8 cellular contexts compared by ENCODE assay signal in genomic region chr19:10228925-10229324, GRCh38. TPM values are rescaled to one million over a fixed set of nuclear protein-coding genes. Genes with fewer than 3 reads are reported as not detected.
DNase-seq lines count a peak whose midpoint lies in the region; ATAC-seq, FAIRE-seq and TF ChIP-seq lines count a peak whose summit lies in the region.

No MANE protein-coding gene starts in this region.

- H3K4me1 ChIP-seq in BLaER1, result peaks cover 78% of the 10 kb centered on the region
- peaks cover 7 to 9% of the 10 kb centered on the region in 2 donors for H3K4me1 ChIP-seq in breast epithelium
- H3K4me1 ChIP-seq in mucosa of descending colon (ENCODE audit: low read depth), result peaks cover 8% of the 10 kb centered on the region

- peak overlapping the region; percentile 94 for H3K4me2 ChIP-seq in BLaER1

- H4K20me1 ChIP-seq in BLaER1, result peaks cover 64% of the 10 kb centered on the region

- H3K27ac ChIP-seq in BLaER1 (peak overlapping the region; percentile 68), breast epithelium (peak overlapping the region; percentile 92 to 96)

- TF ChIP-seq POLR2A in GM12891 (IDR thresholded peaks at IDR 0.05; ENCODE audit: low read depth, low read length), result no peak
- no peak for TF ChIP-seq POLR2A in breast epithelium (IDR thresholded peaks at IDR 0.05)

- intact Hi-C loops in breast epithelium (cut with DNase I; ENCODE audit: low total_unique reads) (no loop called here), mucosa of descending colon (cut with DNase I, micrococcal nuclease) (no loop called here), sciatic nerve (cut with DNase I) (no loop called here)

- H3K27me3 ChIP-seq in BLaER1 (no peaks in the 10 kb centered on the region), breast epithelium (no peaks in the 10 kb centered on the region)

- H3K9me3 ChIP-seq in BLaER1, result no peaks in the 10 kb centered on the region
- no peaks in the 10 kb centered on the region for H3K9me3 ChIP-seq in breast epithelium
- no peaks in the 10 kb centered on the region for H3K9me3 ChIP-seq in mucosa of descending colon

- TF ChIP-seq CTCF in breast epithelium (IDR thresholded peaks at IDR 0.05), result peak in 2 of 3 donors; percentile 26 to 38
- TF ChIP-seq CTCF in mucosa of descending colon (IDR thresholded peaks at IDR 0.05), result peak; percentile 31

- no peak for DNase-seq in GM12891 (ENCODE audit: insufficient read length, low spot score)
- DNase-seq in SHP77 treated with DMSO at 0.1 percent for 48 hours (lab: John Stamatoyannopoulos, UW), result peak; percentile 3
- no peak for DNase-seq in breast epithelium (ENCODE audit: low spot score in 2 of 2)
- DNase-seq in mucosa of descending colon, result peak in 1 of 3 donors; percentile 39
- no peak for DNase-seq in sciatic nerve (ENCODE audit: low spot score)
- DNase-seq in MV-4-11 (lab: John Stamatoyannopoulos, UW), result no peak

- H3K36me3 ChIP-seq in BLaER1 (peaks cover 36% of the 10 kb centered on the region), breast epithelium (no peaks in the 10 kb centered on the region), mucosa of descending colon (ENCODE audit: low read depth) (no peaks in the 10 kb centered on the region)

- H3K9ac ChIP-seq in BLaER1, result peak overlapping the region; percentile 96

- H3K4me3 ChIP-seq in BLaER1, result peak overlapping the region; percentile 98
- H3K4me3 ChIP-seq in breast epithelium, result peak overlapping the region in 1 of 3 donors; percentile 91
- H3K4me3 ChIP-seq in mucosa of descending colon, result no peak overlapping the region

- FAIRE-seq in GM12891 (lab: Jason Lieb, UNC), result peak; percentile 85

- ATAC-seq in mucosa of descending colon (no peak), sciatic nerve (no peak), GM18907 (IDR thresholded peaks at IDR 0.05; ENCODE audit: unreplicated experiment) (no peak)

TF ChIP-seq in GM12891, 5 proteins besides CTCF, POLR2A, EP300 and RAD21:
- no peak for TF ChIP-seq POU2F2 (IDR thresholded peaks at IDR 0.05; ENCODE audit: low read depth, low read length)
- no peak for TF ChIP-seq POLR2AphosphoS5 (IDR thresholded peaks at IDR 0.05; ENCODE audit: low read depth, low read length)
- TF ChIP-seq PAX5 (IDR thresholded peaks at IDR 0.05; ENCODE audit: insufficient read depth, low read length, severe bottlenecking), result no peak
- no peak for TF ChIP-seq TAF1 (IDR thresholded peaks at IDR 0.05; ENCODE audit: low read depth, low read length)
- TF ChIP-seq SPI1 (IDR thresholded peaks at IDR 0.05; ENCODE audit: low read depth, low read length), result no peak

RNA-seq across cellular contexts. Expression of gene S1PR2, which starts 2.2 kb away (rescaled TPM):
- 7.8 TPM for polyA plus RNA-seq in GM12891 (2012; ENCODE audit: low read depth, missing spikeins)
- total RNA-seq in breast epithelium, result 10 to 100 TPM in 2 of 3 donors, 1 to 10 TPM in 1; 6.1 to 18.4 (median 13.1) TPM
- total RNA-seq in mucosa of descending colon, result 1 to 10 TPM; 1.2 to 8.4 (median 6.5) TPM
- 15.9 TPM for total RNA-seq in sciatic nerve

RNA-seq across cellular contexts. Expression of gene MRPL4, which starts 23.1 kb away (rescaled TPM):
- 102 TPM for polyA plus RNA-seq in GM12891 (2012; ENCODE audit: low read depth, missing spikeins)
- total RNA-seq in breast epithelium (10 to 100 TPM; 40.2 to 57.7 (median 52.7) TPM), mucosa of descending colon (10 to 100 TPM; 47.5 to 65.5 (median 49.6) TPM), sciatic nerve (29.3 TPM)

RNA-seq across cellular contexts. Expression of gene DNMT1, which starts 34.2 kb away (rescaled TPM):
- 76.2 TPM for polyA plus RNA-seq in GM12891 (2012; ENCODE audit: low read depth, missing spikeins)
- total RNA-seq in breast epithelium (10 to 100 TPM; 30.6 to 55.1 (median 55.0) TPM), mucosa of descending colon (10 to 100 TPM; 41.1 to 55.6 (median 55.6) TPM), sciatic nerve (70.8 TPM)

RNA-seq across cellular contexts. Expression of gene ICAM1, which starts 42.0 kb away (rescaled TPM):
- polyA plus RNA-seq in GM12891 (2012; ENCODE audit: low read depth, missing spikeins), result 55.2 TPM
- total RNA-seq in breast epithelium (10 to 100 TPM; 20.6 to 52.2 (median 20.8) TPM), mucosa of descending colon (10 to 100 TPM; 10.7 to 13.9 (median 13.4) TPM), sciatic nerve (30.7 TPM)

RNA-seq across cellular contexts. Expression of gene ICAM4, which starts 57.8 kb away (rescaled TPM):
- 0.77 TPM for polyA plus RNA-seq in GM12891 (2012; ENCODE audit: low read depth, missing spikeins)
- 1 to 10 TPM in 2 of 3 donors, not detected in 1; 1.1 to 1.6 TPM for total RNA-seq in breast epithelium
- under 1 TPM in 2 of 3 donors, not detected in 1; 0.24 to 0.32 TPM for total RNA-seq in mucosa of descending colon
- not detected for total RNA-seq in sciatic nerve
